ENCODE assay signal across 18 cellular contexts in the genomic region with DNA sequence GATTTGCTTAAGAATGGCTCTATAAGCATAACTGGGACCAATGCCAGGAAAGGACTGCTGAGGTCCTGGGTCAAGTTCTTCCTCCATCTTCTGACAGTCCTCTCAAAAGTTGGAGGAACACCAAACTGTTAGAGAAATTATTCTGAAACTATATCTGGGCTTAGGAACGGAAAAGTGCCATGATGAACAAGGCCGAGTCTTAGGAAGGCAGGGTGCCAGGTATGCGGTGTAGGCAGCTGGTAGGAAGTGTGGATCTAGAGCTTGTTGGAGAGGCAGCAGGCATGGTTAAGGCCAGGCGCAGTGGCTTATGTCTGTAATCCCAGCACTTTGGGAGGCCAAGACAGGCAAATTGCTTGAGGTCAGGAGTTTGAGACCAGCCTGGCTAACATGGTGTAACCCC. TPM values are rescaled to one million over a fixed set of nuclear protein-coding genes. Genes with fewer than 3 reads are reported as not detected.
DNase-seq lines count a peak whose midpoint lies in the region; ATAC-seq and TF ChIP-seq lines count a peak whose summit lies in the region.
"Had no signal": no experiment of that assay in that cellular context is flagged by ENCODE, and none has a peak within 500 bp of the region (broad histone marks: within the 10 kb centered on the region; RNA-seq: fewer than 3 reads in every experiment).

No MANE protein-coding gene starts in this region.

- H3K36me3 Mint-ChIP-seq in CD14-positive monocyte (peaks cover 14 to 15% of the 10 kb centered on the region in 2 donors), GM23338 (ENCODE audit: low read depth) (peaks cover 21% of the 10 kb centered on the region), natural killer cell (no peaks in the 10 kb centered on the region)

- H3K79me2 ChIP-seq in GM23338 (replicated peaks; ENCODE audit: insufficient read depth), result peaks cover 92% of the 10 kb centered on the region

- DNase-seq in CD14-positive monocyte (ENCODE audit: low spot score) (no peak), GM23338 (ENCODE audit: low spot score) (no peak), caudate nucleus (lab: John Stamatoyannopoulos, UW) (no peak), natural killer cell (no peak), HT-29 (ENCODE audit: low spot score) (no peak), colonic mucosa (no peak)
- DNase-seq: activated CD4-positive, alpha-beta T cell treated with anti-CD3 and anti-CD28 coated beads for 4 hours; activated effector memory CD4-positive, alpha-beta T cell treated with anti-CD3 and anti-CD28 coated beads, Interleukin-2, amount 50 U/mL, for 16 hours; EL; islet precursor cell; Kasumi-1; NCI-H1436 treated with DMSO at 0.1 percent for 48 hours; NCI-H510A treated with DMSO at 0.1 percent for 48 hours; stimulated activated CD4-positive, alpha-beta T cell treated with anti-CD3 and anti-CD28 coated beads, Interleukin-15, amount 100 ng/mL, for 24 hours; thyroid gland had no signal

- H3K27me3 Mint-ChIP-seq in CD14-positive monocyte (ENCODE audit: low read depth in 3 of 3) (peaks cover 0 to 2% (median 0%) of the 10 kb centered on the region in 3 donors), GM23338 (ENCODE audit: insufficient read depth, low read depth, poor library complexity) (no peaks in the 10 kb centered on the region), natural killer cell (ENCODE audit: low read depth in 2 of 2) (no peaks in the 10 kb centered on the region)

- no peaks in the 10 kb centered on the region for H4K20me1 ChIP-seq in GM23338 (replicated peaks; ENCODE audit: insufficient read depth)

- H2AFZ ChIP-seq in GM23338, result no peak overlapping the region
- H2AFZ ChIP-seq: parathyroid adenoma had no signal

- H3K4me3 ChIP-seq in GM23338 (no peak overlapping the region), colonic mucosa (no peak overlapping the region)
- H3K4me3 ChIP-seq: thyroid gland had no signal

- peaks cover 10% of the 10 kb centered on the region; the same call in 1 of the 2 replicates for H3K36me3 ChIP-seq in GM23338 (ENCODE audit: insufficient read depth)
- H3K36me3 ChIP-seq in colonic mucosa, result no peaks in the 10 kb centered on the region
- H3K36me3 ChIP-seq: thyroid gland had no signal

- no peaks in the 10 kb centered on the region for H3K9me2 ChIP-seq in GM23338 (ENCODE audit: insufficient read depth)

- H3K4me1 ChIP-seq in GM23338 (ENCODE audit: insufficient read depth) (peaks cover 55% of the 10 kb centered on the region), colonic mucosa (no peaks in the 10 kb centered on the region)

- H3K4me1 Mint-ChIP-seq in CD14-positive monocyte, result peaks cover 51% of the 10 kb centered on the region
- H3K4me1 Mint-ChIP-seq in GM23338, result peaks cover 48% of the 10 kb centered on the region
- peaks cover 86 to 90% of the 10 kb centered on the region in 2 donors for H3K4me1 Mint-ChIP-seq in natural killer cell

- H3K27ac ChIP-seq in GM23338 (ENCODE audit: low read depth) (peak overlapping the region; percentile 84), caudate nucleus (ENCODE audit: low read depth, low read length) (peak overlapping the region; percentile 12), colonic mucosa (no peak overlapping the region)
- H3K27ac ChIP-seq: parathyroid adenoma had no signal

- no peaks in the 10 kb centered on the region for H3K27me3 ChIP-seq in GM23338 (ENCODE audit: insufficient read depth)
- H3K27me3 ChIP-seq in colonic mucosa, result no peaks in the 10 kb centered on the region
- H3K27me3 ChIP-seq: thyroid gland had no signal

- H3K9ac ChIP-seq in colonic mucosa (ENCODE audit: low read depth in 2 of 2, low read length in 2 of 2), result no peak overlapping the region
- H3K9ac ChIP-seq: parathyroid adenoma had no signal

- H3K9me3 Mint-ChIP-seq in CD14-positive monocyte (peaks cover 5 to 12% (median 10%) of the 10 kb centered on the region in 7 donors), GM23338 (peaks cover 12% of the 10 kb centered on the region), natural killer cell (no peaks in the 10 kb centered on the region)

- H3K4me2 ChIP-seq in GM23338, result peak overlapping the region; percentile 56

- intact Hi-C loops in CD14-positive monocyte (cut with micrococcal nuclease) (no loop called here), natural killer cell (cut with micrococcal nuclease) (no loop called here), colonic mucosa (cut with DNase I) (no loop called here)

- TF ChIP-seq CTCF in CD14-positive monocyte (IDR thresholded peaks at IDR 0.05) (no peak), GM23338 (conservative IDR thresholded peaks at IDR 0.05; ENCODE audit: low read depth in 2 of 2) (no peak), natural killer cell (IDR thresholded peaks at IDR 0.05) (no peak), colonic mucosa (IDR thresholded peaks at IDR 0.05) (no peak)

- peak; percentile 10; the same call in 1 of the 3 replicates for ATAC-seq in GM23338
- no peak for ATAC-seq in natural killer cell
- no peak for ATAC-seq in GM18867 (IDR thresholded peaks at IDR 0.05; ENCODE audit: unreplicated experiment)
- ATAC-seq: Panc1 had no signal

- peak overlapping the region; percentile 23 to 85 (median 48) for H3K27ac Mint-ChIP-seq in CD14-positive monocyte
- H3K27ac Mint-ChIP-seq in GM23338, result no peak overlapping the region; the same call in 1 of the 2 replicates
- peak overlapping the region; percentile 84 to 90 for H3K27ac Mint-ChIP-seq in natural killer cell

- no peaks in the 10 kb centered on the region for H3F3A ChIP-seq in GM23338 (replicated peaks; ENCODE audit: low read depth)

- no peaks in the 10 kb centered on the region for H3K9me3 ChIP-seq in colonic mucosa
- H3K9me3 ChIP-seq: thyroid gland had no signal

- H3K4me3 Mint-ChIP-seq in CD14-positive monocyte, result no peak overlapping the region
- no peak overlapping the region; the same call in 2 of the 3 replicates for H3K4me3 Mint-ChIP-seq in GM23338
- H3K4me3 Mint-ChIP-seq in natural killer cell, result peak overlapping the region; percentile 74

TF ChIP-seq in GM23338, 12 proteins besides CTCF, POLR2A, EP300 and RAD21:
- TF ChIP-seq ZNF331 (CRISPR knock-in tag; IDR thresholded peaks at IDR 0.05; ENCODE audit: low read depth) (no peak), EZH2phosphoT487 (IDR thresholded peaks at IDR 0.05; ENCODE audit: unreplicated experiment) (no peak)
TF ChIP-seq in GM23338: peak in this region for 0.

RNA-seq across cellular contexts. Expression of a gene that starts 7.7 kb away (rescaled TPM):
- polyA plus RNA-seq in CD14-positive monocyte (10 to 100 TPM; 24.1 to 29.1 TPM), GM23338 (2016; fragmentation: Nextera tagmentation; extraction: Ambion mirVana) (21.6 and 23.6 TPM in 2 replicates)
- total RNA-seq in GM23338 (2014; rRNA removed; shearing (Covaris generic)), result 54.1 and 58.3 TPM in 2 replicates
- total RNA-seq in natural killer cell (100 to 1,000 TPM; 260 to 285 (median 262) TPM), colonic mucosa (100 to 1,000 TPM in 1 of 2 donors, 10 to 100 TPM in 1; 49.1 to 103 TPM)
- total RNA-seq in HT-29 (2014; rRNA removed; shearing (Covaris generic)), result 6.1 and 12.7 TPM in 2 replicates

RNA-seq across cellular contexts. Expression of a gene that starts 54.3 kb away (rescaled TPM):
- polyA plus RNA-seq in CD14-positive monocyte (10 to 100 TPM; 43.0 to 49.7 TPM), GM23338 (2016; fragmentation: Nextera tagmentation; extraction: Ambion mirVana) (8.5 and 8.6 TPM in 2 replicates)
- 5.4 and 5.7 TPM in 2 replicates for total RNA-seq in GM23338 (2014; rRNA removed; shearing (Covaris generic))
- total RNA-seq in natural killer cell (10 to 100 TPM in 1 of 3 donors, 1 to 10 TPM in 2; 9.8 to 10.5 (median 10.0) TPM), colonic mucosa (10 to 100 TPM in 1 of 2 donors, 1 to 10 TPM in 1; 4.0 to 10.0 TPM)
- 1.1 and 1.4 TPM in 2 replicates for total RNA-seq in HT-29 (2014; rRNA removed; shearing (Covaris generic))
